1 cellular context compared by ENCODE assay signal in genomic region chr17:75396781-75397180, GRCh38.
TF ChIP-seq lines count a peak whose summit lies in the region.

No MANE protein-coding gene starts in this region.

TF ChIP-seq in K562, 482 proteins besides CTCF, POLR2A, EP300 and RAD21:
- no peak for TF ChIP-seq SREBF2 (CRISPR knock-in tag; IDR thresholded peaks at IDR 0.05)
- TF ChIP-seq TOE1 (IDR thresholded peaks at IDR 0.05; ENCODE audit: borderline replicate concordance) = no peak
- TF ChIP-seq TOE1 (CRISPR knock-in tag; IDR thresholded peaks at IDR 0.05; ENCODE audit: borderline replicate concordance, low read depth) = no peak
- no peak for TF ChIP-seq RBM22 (IDR thresholded peaks at IDR 0.05; ENCODE audit: low read depth, low read length, poor library complexity, severe bottlenecking)
- no peak for TF ChIP-seq ZNF512 (tag; IDR thresholded peaks at IDR 0.05)
- no peak for TF ChIP-seq MCM2 (IDR thresholded peaks at IDR 0.05; ENCODE audit: low read depth)
- no peak for TF ChIP-seq CHAMP1 (IDR thresholded peaks at IDR 0.05)
